17 cellular contexts compared by ENCODE assay signal in genomic region chr3:34072297-34072696, GRCh38.
"Had no signal": no experiment of that assay in that cellular context is flagged by ENCODE, and none has a peak within 500 bp of the region (broad histone marks: within the 10 kb centered on the region; RNA-seq: fewer than 3 reads in every experiment).

No MANE protein-coding gene starts in this region.

- H3K36me3 ChIP-seq: brain microvascular endothelial cell, esophagus squamous epithelium, thyroid gland had no signal

- FAIRE-seq: endothelial cell of umbilical vein had no signal

- ATAC-seq: activated CD4-positive, CD25-positive, alpha-beta regulatory T cell treated with anti-CD3 and anti-CD28 coated beads, Interleukin-2, amount 50 U/mL, for 24 hours; left ventricle myocardium superior; stimulated activated effector memory CD8-positive, alpha-beta T cell treated with anti-CD3 and anti-CD28 coated beads, Interleukin-12 subunit alpha, Interleukin-12 subunit beta, amount 100 ng/mL, for 72 hours had no signal

- H3K27me3 ChIP-seq: brain microvascular endothelial cell, esophagus squamous epithelium, thyroid gland had no signal

- H3K4me1 ChIP-seq: esophagus squamous epithelium, thyroid gland had no signal

- H3K27ac ChIP-seq: brain microvascular endothelial cell, esophagus squamous epithelium, thyroid gland had no signal

- DNase-seq: activated CD4-positive, alpha-beta T cell treated with anti-CD3 and anti-CD28 coated beads, Interleukin-2, amount 50 U/mL, for 1 hour; activated CD8-positive, alpha-beta memory T cell treated with anti-CD3 and anti-CD28 coated beads for 24 hours; activated naive CD8-positive, alpha-beta T cell treated with anti-CD3 and anti-CD28 coated beads for 36 hours; brain microvascular endothelial cell; effector CD8-positive, alpha-beta T cell; esophagus squamous epithelium; glutamatergic neuron; hypothalamus; kidney glomerular epithelial cell; left ventricle myocardium superior; mesendoderm; nephron progenitor cell; occipital lobe; thyroid gland had no signal

- H3K9me3 ChIP-seq: esophagus squamous epithelium, thyroid gland had no signal

- H3K4me3 ChIP-seq: esophagus squamous epithelium, thyroid gland had no signal
